Comparison of ENCODE assay signal across 1 cellular context in the genomic region with DNA sequence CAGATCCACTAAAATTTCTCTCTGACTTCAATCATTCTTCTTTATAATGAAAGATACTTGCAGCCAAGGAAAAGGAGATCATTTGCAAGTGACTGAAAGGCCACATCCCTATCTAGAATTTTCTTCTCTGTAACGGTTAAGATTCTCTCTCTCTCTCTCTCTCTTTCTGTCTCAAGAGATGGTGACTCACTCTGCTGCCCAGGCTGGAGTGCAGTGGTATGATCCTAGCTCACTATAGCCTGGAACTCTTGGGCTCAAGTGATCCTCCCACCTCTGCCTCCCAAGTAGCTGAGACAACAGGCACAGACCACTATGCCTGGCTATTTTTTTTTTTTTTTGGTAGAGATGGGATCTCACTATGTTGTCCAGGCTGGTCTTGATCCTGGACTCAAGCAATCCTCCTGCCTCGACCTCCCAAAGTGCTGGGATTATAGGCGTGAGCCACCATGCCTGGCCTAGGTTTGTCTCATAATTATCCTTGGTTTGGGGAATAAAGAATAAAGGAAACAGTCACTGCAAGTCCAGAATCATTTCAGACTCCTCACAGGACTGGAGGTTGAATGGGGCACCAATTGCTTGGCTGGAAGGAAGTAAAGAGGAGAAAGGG.
TF ChIP-seq lines count a peak whose summit lies in the region.

No MANE protein-coding gene starts in this region.

TF ChIP-seq in HEK293, 187 proteins besides CTCF, POLR2A, EP300 and RAD21 (continued from another document):
- TF ChIP-seq, protein P1, sequence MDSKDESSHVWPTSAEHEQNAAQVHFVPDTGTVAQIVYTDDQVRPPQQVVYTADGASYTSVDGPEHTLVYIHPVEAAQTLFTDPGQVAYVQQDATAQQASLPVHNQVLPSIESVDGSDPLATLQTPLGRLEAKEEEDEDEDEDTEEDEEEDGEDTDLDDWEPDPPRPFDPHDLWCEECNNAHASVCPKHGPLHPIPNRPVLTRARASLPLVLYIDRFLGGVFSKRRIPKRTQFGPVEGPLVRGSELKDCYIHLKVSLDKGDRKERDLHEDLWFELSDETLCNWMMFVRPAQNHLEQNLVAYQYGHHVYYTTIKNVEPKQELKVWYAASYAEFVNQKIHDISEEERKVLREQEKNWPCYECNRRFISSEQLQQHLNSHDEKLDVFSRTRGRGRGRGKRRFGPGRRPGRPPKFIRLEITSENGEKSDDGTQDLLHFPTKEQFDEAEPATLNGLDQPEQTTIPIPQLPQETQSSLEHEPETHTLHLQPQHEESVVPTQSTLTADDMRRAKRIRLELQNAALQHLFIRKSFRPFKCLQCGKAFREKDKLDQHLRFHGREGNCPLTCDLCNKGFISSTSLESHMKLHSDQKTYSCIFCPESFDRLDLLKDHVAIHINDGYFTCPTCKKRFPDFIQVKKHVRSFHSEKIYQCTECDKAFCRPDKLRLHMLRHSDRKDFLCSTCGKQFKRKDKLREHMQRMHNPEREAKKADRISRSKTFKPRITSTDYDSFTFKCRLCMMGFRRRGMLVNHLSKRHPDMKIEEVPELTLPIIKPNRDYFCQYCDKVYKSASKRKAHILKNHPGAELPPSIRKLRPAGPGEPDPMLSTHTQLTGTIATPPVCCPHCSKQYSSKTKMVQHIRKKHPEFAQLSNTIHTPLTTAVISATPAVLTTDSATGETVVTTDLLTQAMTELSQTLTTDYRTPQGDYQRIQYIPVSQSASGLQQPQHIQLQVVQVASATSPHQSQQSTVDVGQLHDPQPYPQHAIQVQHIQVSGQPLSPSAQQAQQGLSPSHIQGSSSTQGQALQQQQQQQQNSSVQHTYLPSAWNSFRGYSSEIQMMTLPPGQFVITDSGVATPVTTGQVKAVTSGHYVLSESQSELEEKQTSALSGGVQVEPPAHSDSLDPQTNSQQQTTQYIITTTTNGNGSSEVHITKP (tag by site-specific recombination; IDR thresholded peaks at IDR 0.05) = peak; percentile 77
- TF ChIP-seq, protein P2, sequence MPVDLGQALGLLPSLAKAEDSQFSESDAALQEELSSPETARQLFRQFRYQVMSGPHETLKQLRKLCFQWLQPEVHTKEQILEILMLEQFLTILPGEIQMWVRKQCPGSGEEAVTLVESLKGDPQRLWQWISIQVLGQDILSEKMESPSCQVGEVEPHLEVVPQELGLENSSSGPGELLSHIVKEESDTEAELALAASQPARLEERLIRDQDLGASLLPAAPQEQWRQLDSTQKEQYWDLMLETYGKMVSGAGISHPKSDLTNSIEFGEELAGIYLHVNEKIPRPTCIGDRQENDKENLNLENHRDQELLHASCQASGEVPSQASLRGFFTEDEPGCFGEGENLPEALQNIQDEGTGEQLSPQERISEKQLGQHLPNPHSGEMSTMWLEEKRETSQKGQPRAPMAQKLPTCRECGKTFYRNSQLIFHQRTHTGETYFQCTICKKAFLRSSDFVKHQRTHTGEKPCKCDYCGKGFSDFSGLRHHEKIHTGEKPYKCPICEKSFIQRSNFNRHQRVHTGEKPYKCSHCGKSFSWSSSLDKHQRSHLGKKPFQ (tag by site-specific recombination; IDR thresholded peaks at IDR 0.05) = no peak
TF ChIP-seq in HEK293: peak in this region for 1.
